ENCODE assay signal across 13 cellular contexts in genomic region chrX:46840946-46841740, GRCh38. TPM values are rescaled to one million over a fixed set of nuclear protein-coding genes. Genes with fewer than 3 reads are reported as not detected.
DNase-seq lines count a peak whose midpoint lies in the region; ATAC-seq lines count a peak whose summit lies in the region.
"Had no signal": no experiment of that assay in that cellular context is flagged by ENCODE, and none has a peak within 500 bp of the region (broad histone marks: within the 10 kb centered on the region; RNA-seq: fewer than 3 reads in every experiment).

No MANE protein-coding gene starts in this region.

- ATAC-seq in GM18861 (IDR thresholded peaks at IDR 0.05; ENCODE audit: unreplicated experiment) = peak; percentile 28
- ATAC-seq: WTC11 had no signal

- H3K27me3 ChIP-seq in BLaER1 = no peaks in the 10 kb centered on the region
- H3K27me3 ChIP-seq in adipocyte (replicated peaks; ENCODE audit: control insufficient read depth, insufficient read depth, low read length) = no peaks in the 10 kb centered on the region

- DNase-seq in adipocyte (ENCODE audit: low read depth) (peak; percentile 40), CD1c-positive myeloid dendritic cell (ENCODE audit: extremely low spot score) (no peak)
- DNase-seq in activated CD4-positive, alpha-beta T cell treated with anti-CD3 and anti-CD28 coated beads for 1 hour = no peak
- DNase-seq in activated CD4-positive, alpha-beta T cell treated with anti-CD3 and anti-CD28 coated beads for 48 hours = no peak
- DNase-seq in activated CD8-positive, alpha-beta memory T cell treated with anti-CD3 and anti-CD28 coated beads, Interleukin-2, amount 50 U/mL, for 4 hours = no peak
- DNase-seq: glutamatergic neuron, NCI-H1092, RPMI8226 had no signal

- H3K9ac ChIP-seq in BLaER1 (no peak overlapping the region), adipocyte (ENCODE audit: low read length) (no peak overlapping the region)

- H3K27ac ChIP-seq in BLaER1 (no peak overlapping the region), mesodermal cell (ENCODE audit: low read depth, low read length, severe bottlenecking) (peak overlapping the region; percentile 76)

- H4K20me1 ChIP-seq in BLaER1 = peaks cover 46% of the 10 kb centered on the region

- WGBS in mesodermal cell (ENCODE audit: insufficient coverage in 2 of 2), 2 experiments = 100% methylated on average over 1 of the region's 2 CpGs

- H3K4me2 ChIP-seq in BLaER1 = peak overlapping the region; percentile 36

- peaks cover 15% of the 10 kb centered on the region; the same call in 1 of the 2 replicates for H3K36me3 ChIP-seq in BLaER1
- H3K36me3 ChIP-seq in adipocyte (ENCODE audit: control insufficient read depth, insufficient read depth, low read length, severe bottlenecking) = no peaks in the 10 kb centered on the region
- H3K36me3 ChIP-seq in mesodermal cell (ENCODE audit: control insufficient read depth, insufficient read depth, low read length) = peaks cover 6% of the 10 kb centered on the region
- H3K36me3 ChIP-seq: HAP-1 had no signal

- H3K4me3 ChIP-seq in BLaER1 = no peak overlapping the region
- H3K4me3 ChIP-seq in adipocyte (ENCODE audit: low read length) = no peak overlapping the region
- no peak overlapping the region for H3K4me3 ChIP-seq in mesodermal cell (ENCODE audit: extremely low read depth, insufficient read depth, low read length, poor library complexity, severe bottlenecking)
- H3K4me3 ChIP-seq: HAP-1 had no signal

- H3K4me1 ChIP-seq in BLaER1 (peaks cover 30% of the 10 kb centered on the region), adipocyte (ENCODE audit: control insufficient read depth, insufficient read depth, low read length) (peaks cover 16% of the 10 kb centered on the region), mesodermal cell (ENCODE audit: control insufficient read depth, insufficient read depth, low read length, poor library complexity, severe bottlenecking) (peaks cover 4% of the 10 kb centered on the region)

- H3K9me3 ChIP-seq in BLaER1 (peaks cover 27% of the 10 kb centered on the region; the same call in 1 of the 2 replicates), adipocyte (ENCODE audit: control insufficient read depth, low read length) (no peaks in the 10 kb centered on the region), mesodermal cell (ENCODE audit: control insufficient read depth, low read length) (no peaks in the 10 kb centered on the region)
- H3K9me3 ChIP-seq: HAP-1 had no signal

RNA-seq across cellular contexts. Expression of gene RP2, which starts 4.3 kb away (rescaled TPM):
- 17.0 TPM for polyA plus RNA-seq in mesodermal cell (2013, experiment 1 of 2)
- polyA plus RNA-seq in mesodermal cell (2013, experiment 2 of 2) = 16.4 TPM
